8 cellular contexts compared by ENCODE assay signal in genomic region chr1:146409817-146410441, GRCh38.
DNase-seq lines count a peak whose midpoint lies in the region; ATAC-seq and TF ChIP-seq lines count a peak whose summit lies in the region.
"Not testable (repeated sequence)": the region's sequence is repeated elsewhere in the genome, so short reads cannot be mapped to it uniquely, and the experiment has no call there.

No MANE protein-coding gene starts in this region.

- intact Hi-C loops in gastrocnemius medialis (cut with DNase I; ENCODE audit: low total_unique reads) = not testable (repeated sequence)

- peaks cover 11% of the 10 kb centered on the region for H3K4me1 Mint-ChIP-seq in activated CD4-positive, alpha-beta memory T cell treated with anti-CD3 and anti-CD28 coated beads, Interleukin-2, amount 10 ng/mL, durations not matched to agents 7 days and 5 days

- not testable (repeated sequence) for H3K9me3 ChIP-seq in gastroesophageal sphincter, gastrocnemius medialis

- peak overlapping the region; percentile 47 for H3K4me3 Mint-ChIP-seq in activated CD4-positive, alpha-beta memory T cell treated with anti-CD3 and anti-CD28 coated beads, Interleukin-2, amount 10 ng/mL, durations not matched to agents 7 days and 5 days

- TF ChIP-seq CTCF in BJ (IDR thresholded peaks at IDR 0.05; ENCODE audit: insufficient read depth, low read depth, low read length); cardiac fibroblast (IDR thresholded peaks at IDR 0.05; ENCODE audit: low read depth, low read length); gastroesophageal sphincter (IDR thresholded peaks at IDR 0.05); gastrocnemius medialis (IDR thresholded peaks at IDR 0.05 in 4 of 5, conservative IDR thresholded peaks at IDR 0.05 in 1 of 5): not testable (repeated sequence)

- DNase-seq in BJ (ENCODE audit: low read depth) (peak; percentile 26), HCEC 1CT (peak; percentile 92), NCI-H510A (lab: John Stamatoyannopoulos, UW) (peak; percentile 31), cardiac fibroblast (ENCODE audit: low read depth in 2 of 2) (peak; percentile 85 to 89), medulla oblongata (ENCODE audit: extremely low spot score) (peak; percentile 34), gastrocnemius medialis (peak; percentile 21 to 79)
- peak; percentile 57 for DNase-seq in activated CD4-positive, alpha-beta memory T cell treated with anti-CD3 and anti-CD28 coated beads, Interleukin-2, amount 10 ng/mL, durations not matched to agents 7 days and 5 days

- H3K4me3 ChIP-seq in BJ (ENCODE audit: low read depth, low read length) (peak overlapping the region; percentile 9), gastroesophageal sphincter (peak overlapping the region; percentile 26 to 40), gastrocnemius medialis (peak overlapping the region in 3 of 4 donors; percentile 10 to 32 (median 22))
- not testable (repeated sequence) for H3K4me3 ChIP-seq in cardiac fibroblast (replicated peaks in 1 of 2; ENCODE audit: low read depth in 2 of 2, low read length in 2 of 2)

- not testable (repeated sequence) for TF ChIP-seq EP300 in gastroesophageal sphincter (IDR thresholded peaks at IDR 0.05)

- H3K27ac ChIP-seq in gastroesophageal sphincter (peak overlapping the region; percentile 79 to 85 (median 82)), gastrocnemius medialis (peak overlapping the region; percentile 27 to 73 (median 64))

- H3K36me3 ChIP-seq in BJ (ENCODE audit: control insufficient read depth, insufficient read depth, low read length); gastroesophageal sphincter; gastrocnemius medialis: not testable (repeated sequence)

- not testable (repeated sequence) for H3K4me1 ChIP-seq in gastroesophageal sphincter, gastrocnemius medialis

- in situ Hi-C loops in gastrocnemius medialis (cut with MboI; ENCODE audit: low sequenced_read_pairs in 4 of 4) = not testable (repeated sequence)

- not testable (repeated sequence) for H3K27me3 ChIP-seq in BJ (ENCODE audit: control insufficient read depth, insufficient read depth, low read length); gastroesophageal sphincter; gastrocnemius medialis

- H3K36me3 Mint-ChIP-seq in activated CD4-positive, alpha-beta memory T cell treated with anti-CD3 and anti-CD28 coated beads, Interleukin-2, amount 10 ng/mL, durations not matched to agents 7 days and 5 days (ENCODE audit: low read depth) = not testable (repeated sequence)

- ATAC-seq in gastroesophageal sphincter (peak; percentile 98), gastrocnemius medialis (peak; percentile 89 to 99)

- H3K27me3 Mint-ChIP-seq in activated CD4-positive, alpha-beta memory T cell treated with anti-CD3 and anti-CD28 coated beads, Interleukin-2, amount 10 ng/mL, durations not matched to agents 7 days and 5 days = not testable (repeated sequence)

- H3K27ac Mint-ChIP-seq in activated CD4-positive, alpha-beta memory T cell treated with anti-CD3 and anti-CD28 coated beads, Interleukin-2, amount 10 ng/mL, durations not matched to agents 7 days and 5 days = peak overlapping the region; percentile 77

- WGBS in gastroesophageal sphincter (ENCODE audit: low coverage in 1 of 2), 2 donors = 11 to 17% methylated on average over 22 to 24 of the region's 26 CpGs

- CTCF ChIA-PET in BJ (lab: Yijun Ruan, JAX); activated CD4-positive, alpha-beta memory T cell treated with anti-CD3 and anti-CD28 coated beads, Interleukin-2, amount 10 ng/mL, durations not matched to agents 7 days and 5 days (lab: Charles Lee): not testable (repeated sequence)

- H3K9me3 Mint-ChIP-seq in activated CD4-positive, alpha-beta memory T cell treated with anti-CD3 and anti-CD28 coated beads, Interleukin-2, amount 10 ng/mL, durations not matched to agents 7 days and 5 days = not testable (repeated sequence)

- POLR2A ChIA-PET in BJ (lab: Charles Lee) = not testable (repeated sequence)
- POLR2A ChIA-PET in activated CD4-positive, alpha-beta memory T cell treated with anti-CD3 and anti-CD28 coated beads, Interleukin-2, amount 10 ng/mL, durations not matched to agents 7 days and 5 days (lab: Charles Lee) = interaction anchor here (0.6 to 1.0 kb wide), 2 partner anchors 23 to 33 kb away, joined by 4 to 7 read pairs; no protein-coding TSS in a partner anchor

- peak; percentile 67 to 89 for TF ChIP-seq POLR2A in gastroesophageal sphincter (IDR thresholded peaks at IDR 0.05)
- peak; percentile 40 to 69 for TF ChIP-seq POLR2A in gastrocnemius medialis (IDR thresholded peaks at IDR 0.05)

Comparison
In these comparisons a context has a peak if more than half of its experiments do, and no peak if none do; other contexts are left out.
1. DNase-seq: peak in every context shown above with its lines; median percentile 92 in HCEC 1CT; 87 in cardiac fibroblast; 57 in activated CD4-positive, alpha-beta memory T cell treated with anti-CD3 and anti-CD28 coated beads, Interleukin-2, amount 10 ng/mL, durations not matched to agents 7 days and 5 days; 50 in gastrocnemius medialis; 34 in medulla oblongata; 31 in NCI-H510A; 26 in BJ.